ENCODE assay signal across 1 cellular context in genomic region chr14:74493343-74494261, GRCh38.
TF ChIP-seq lines count a peak whose summit lies in the region.

ISCA2 (plus strand) TSS chr14:74493765; CDS start chr14:74493775, 10 bp downstream.

TF ChIP-seq in H1, 55 proteins besides CTCF, POLR2A, EP300 and RAD21 (continued from another document):
- TF ChIP-seq CBX5 (IDR thresholded peaks at IDR 0.05; ENCODE audit: low read depth, low read length), result no peak
- peak; percentile 79 for TF ChIP-seq KDM4A (IDR thresholded peaks at IDR 0.05; ENCODE audit: low read depth, low read length, severe bottlenecking)
- no peak for TF ChIP-seq GTF2F1 (IDR thresholded peaks at IDR 0.05; ENCODE audit: borderline replicate concordance, low read depth, low read length)
- no peak; the same call in 1 of the 2 replicates for TF ChIP-seq E2F6 (IDR thresholded peaks at IDR 0.05)
- TF ChIP-seq JUND (IDR thresholded peaks at IDR 0.05; ENCODE audit: low read length), result no peak
- TF ChIP-seq TBP (IDR thresholded peaks at IDR 0.05; ENCODE audit: low read depth, low read length), result peak; percentile 49
- TF ChIP-seq NANOG (IDR thresholded peaks at IDR 0.05; ENCODE audit: insufficient read depth, low read depth, low read length, poor library complexity, severe bottlenecking), result no peak
- no peak for TF ChIP-seq TCF12 (IDR thresholded peaks at IDR 0.05; ENCODE audit: low read depth, low read length)
- TF ChIP-seq CTBP2 (IDR thresholded peaks at IDR 0.05; ENCODE audit: borderline replicate concordance, insufficient read depth, insufficient read length, low read length), result no peak
- no peak for TF ChIP-seq RFX5 (IDR thresholded peaks at IDR 0.05; ENCODE audit: borderline replicate concordance, low read depth, low read length)
- no peak for TF ChIP-seq KDM1A (IDR thresholded peaks at IDR 0.05; ENCODE audit: borderline replicate concordance, low read length)
- no peak for TF ChIP-seq HDAC6 (IDR thresholded peaks at IDR 0.05; ENCODE audit: low read depth, low read length)
- no peak for TF ChIP-seq SIX5 (IDR thresholded peaks at IDR 0.05; ENCODE audit: low read depth, low read length)
- TF ChIP-seq ATF3 (IDR thresholded peaks at IDR 0.05; ENCODE audit: insufficient read depth, low read depth, low read length), result no peak
- no peak for TF ChIP-seq BACH1 (IDR thresholded peaks at IDR 0.05; ENCODE audit: low read length)
- TF ChIP-seq PHF8 (conservative IDR thresholded peaks at IDR 0.05; ENCODE audit: low read depth, low read length), result peak; percentile 82
- TF ChIP-seq CBX8 (IDR thresholded peaks at IDR 0.05; ENCODE audit: borderline replicate concordance, low read depth, low read length), result no peak
- no peak for TF ChIP-seq JUN (IDR thresholded peaks at IDR 0.05; ENCODE audit: low read depth, low read length)
- no peak for TF ChIP-seq BRCA1 (IDR thresholded peaks at IDR 0.05; ENCODE audit: low read depth, low read length)
- TF ChIP-seq MAX (IDR thresholded peaks at IDR 0.05), result no peak
- peak in 1 of 2 experiments; percentile 91; a peak in 2 of 4 replicates for TF ChIP-seq SIN3A (conservative IDR thresholded peaks at IDR 0.05 in 1 of 2, IDR thresholded peaks at IDR 0.05 in 1 of 2; ENCODE audit: low read depth in 1 of 2, low read length in 2 of 2)
- TF ChIP-seq ZNF274 (IDR thresholded peaks at IDR 0.05; ENCODE audit: borderline replicate concordance, extremely low read depth, low read length), result no peak
- TF ChIP-seq SP2 (IDR thresholded peaks at IDR 0.05; ENCODE audit: low read length), result peak; percentile 48
- peak; percentile 25; the same call in 1 of the 2 replicates for TF ChIP-seq SP4 (IDR thresholded peaks at IDR 0.05; ENCODE audit: low read length)
- TF ChIP-seq POU5F1 (IDR thresholded peaks at IDR 0.05; ENCODE audit: low read depth, low read length), result no peak
- peak; percentile 57 for TF ChIP-seq ASH2L (IDR thresholded peaks at IDR 0.05; ENCODE audit: low read length)
- TF ChIP-seq TAF1 (IDR thresholded peaks at IDR 0.05; ENCODE audit: low read depth, low read length), result peak; percentile 83
- no peak for TF ChIP-seq RNF2 (IDR thresholded peaks at IDR 0.05; ENCODE audit: borderline replicate concordance, low read depth, low read length, missing control alignments, poor library complexity, severe bottlenecking)
- TF ChIP-seq CHD2 (IDR thresholded peaks at IDR 0.05; ENCODE audit: low read length), result peak; percentile 79
- TF ChIP-seq NRF1 (IDR thresholded peaks at IDR 0.05; ENCODE audit: low read depth, low read length), result no peak
- no peak for TF ChIP-seq USF2 (IDR thresholded peaks at IDR 0.05; ENCODE audit: low read length)
- peak; percentile 57 for TF ChIP-seq POLR2AphosphoS5 (IDR thresholded peaks at IDR 0.05; ENCODE audit: low read depth, low read length)
- peak; percentile 70; the same call in 1 of the 2 replicates for TF ChIP-seq KDM5A (IDR thresholded peaks at IDR 0.05; ENCODE audit: low read length)
- 0 out of 2 replicates have a peak, but pooled peaks have one; percentile 9 for TF ChIP-seq FOSL1 (IDR thresholded peaks at IDR 0.05; ENCODE audit: insufficient read depth, low read depth, low read length)
- TF ChIP-seq SAP30 (IDR thresholded peaks at IDR 0.05; ENCODE audit: insufficient read depth, insufficient replicate concordance, low read length), result peak; percentile 68
- no peak for TF ChIP-seq CEBPB (IDR thresholded peaks at IDR 0.05; ENCODE audit: low read depth, low read length)
- no peak for TF ChIP-seq ATF2 (IDR thresholded peaks at IDR 0.05; ENCODE audit: low read length)
- no peak for TF ChIP-seq CHD1 (IDR thresholded peaks at IDR 0.05; ENCODE audit: low read depth, low read length)
- TF ChIP-seq SIRT6 (IDR thresholded peaks at IDR 0.05; ENCODE audit: low read length), result no peak
- no peak for TF ChIP-seq BCL11A (IDR thresholded peaks at IDR 0.05; ENCODE audit: low read depth in 2 of 2, low read length in 2 of 2)
- peak; percentile 94 for TF ChIP-seq YY1 (IDR thresholded peaks at IDR 0.05; ENCODE audit: low read depth, low read length)
- TF ChIP-seq RXRA (IDR thresholded peaks at IDR 0.05; ENCODE audit: insufficient read depth, low read depth, low read length), result no peak
- TF ChIP-seq SP1 (IDR thresholded peaks at IDR 0.05; ENCODE audit: low read depth, low read length), result peak; percentile 95
- no peak for TF ChIP-seq SUZ12 (IDR thresholded peaks at IDR 0.05; ENCODE audit: low read length)
- TF ChIP-seq MAFK (IDR thresholded peaks at IDR 0.05; ENCODE audit: low read depth, low read length), result no peak
- no peak for TF ChIP-seq TEAD4 (IDR thresholded peaks at IDR 0.05; ENCODE audit: low read depth, low read length)
- TF ChIP-seq EZH2 (IDR thresholded peaks at IDR 0.05; ENCODE audit: low read depth, low read length, severe bottlenecking), result no peak
- 0 out of 2 replicates have a peak, but pooled peaks have one; percentile 44 for TF ChIP-seq CREB1 (IDR thresholded peaks at IDR 0.05)
- TF ChIP-seq CHD7 (IDR thresholded peaks at IDR 0.05; ENCODE audit: insufficient replicate concordance, low read length), result no peak
- TF ChIP-seq EGR1 (IDR thresholded peaks at IDR 0.05; ENCODE audit: borderline replicate concordance, low read depth, low read length), result peak; percentile 32; the same call in 1 of the 2 replicates
- TF ChIP-seq GABPA (IDR thresholded peaks at IDR 0.05; ENCODE audit: borderline replicate concordance, insufficient read depth, low read length), result no peak
- peak; percentile 50 for TF ChIP-seq TAF7 (optimal IDR thresholded peaks at IDR 0.05; ENCODE audit: borderline replicate concordance, low read depth, low read length)
